In genomic region chr3:136913168-136913567, GRCh38 we compare ENCODE assay signal across 18 cellular contexts.
"Had no signal": no experiment of that assay in that cellular context is flagged by ENCODE, and none has a peak within 500 bp of the region (broad histone marks: within the 10 kb centered on the region; RNA-seq: fewer than 3 reads in every experiment).

No MANE protein-coding gene starts in this region.

- H3K4me3 Mint-ChIP-seq: memory B cell had no signal

- H3K27ac Mint-ChIP-seq: memory B cell had no signal

- H3K4me1 ChIP-seq: prostate gland had no signal

- H3K4me3 ChIP-seq: esophagus muscularis mucosa, mucosa of descending colon, prostate gland, tibial artery had no signal

- H3K36me3 ChIP-seq: esophagus muscularis mucosa, prostate gland, tibial artery had no signal

- H3K27me3 ChIP-seq: esophagus muscularis mucosa, tibial artery had no signal

- DNase-seq: activated CD4-positive, alpha-beta T cell treated with anti-CD3 and anti-CD28 coated beads for 1 hour; activated CD4-positive, alpha-beta T cell treated with anti-CD3 and anti-CD28 coated beads, Interleukin-2, amount 50 U/mL, for 4 hours; activated gamma-delta T cell treated with Interleukin-2 at 50 U/mL for 16 hours; hippocampal formation; left ventricle myocardium superior; mucosa of descending colon; naive thymus-derived CD8-positive, alpha-beta T cell; occipital lobe; right cardiac atrium; small intestine; stimulated activated CD4-positive, alpha-beta T cell treated with anti-CD3 and anti-CD28 coated beads, Interleukin-4, amount 100 ng/mL, for 24 hours; stimulated activated naive CD4-positive, alpha-beta T cell; T-helper 1 cell; T1000; tibial artery had no signal

- H3K27ac ChIP-seq: esophagus muscularis mucosa, prostate gland, tibial artery had no signal

- H3K27me3 Mint-ChIP-seq: memory B cell; naive thymus-derived CD8-positive, alpha-beta T cell had no signal

- ATAC-seq: left ventricle myocardium superior; mucosa of descending colon; naive thymus-derived CD8-positive, alpha-beta T cell; right cardiac atrium had no signal

- H3K9me3 ChIP-seq: mucosa of descending colon, prostate gland had no signal
